In the genomic region with DNA sequence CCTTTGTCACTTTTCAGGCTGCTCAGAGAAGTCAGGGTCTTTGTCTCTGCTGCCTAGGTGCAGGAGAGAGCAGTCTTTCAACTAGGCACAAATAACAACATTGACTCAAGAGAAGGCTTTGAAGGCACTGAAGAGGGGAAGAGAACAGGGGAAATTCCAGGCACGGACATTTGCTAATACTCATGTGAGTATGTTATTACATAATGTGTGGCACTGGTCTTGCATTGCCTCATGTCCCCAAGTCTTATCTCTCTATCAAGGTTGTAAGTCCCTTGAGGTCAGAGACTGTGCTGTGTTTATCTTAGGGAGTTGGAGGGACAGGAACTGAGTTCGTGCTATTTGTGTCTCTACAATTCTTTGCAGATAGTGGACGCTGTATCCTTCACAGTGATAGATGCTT, we compare ENCODE assay signal across 11 cellular contexts.
A peak's percentile ranks its signal among the peaks of the same experiment; 100 is the strongest.
DNase-seq lines count a peak whose midpoint lies in the region; ATAC-seq lines count a peak whose summit lies in the region.
"Had no signal": no experiment of that assay in that cellular context is flagged by ENCODE, and none has a peak within 500 bp of the region (broad histone marks: within the 10 kb centered on the region; RNA-seq: fewer than 3 reads in every experiment).

No MANE protein-coding gene starts in this region.

- peaks cover 39 to 41% of the 10 kb centered on the region in 2 donors for H3K4me1 Mint-ChIP-seq in effector memory CD8-positive, alpha-beta T cell (ENCODE audit: low read depth in 2 of 2)
- H3K4me1 Mint-ChIP-seq in stimulated activated memory B cell treated with anti-CD40 and anti-IgM and Interleukin-4, amounts not matched to agents 10 μg/mL and 1 μg/mL and 100 μg/mL, for 72 hours: peaks cover 81% of the 10 kb centered on the region

- H3K27ac Mint-ChIP-seq in effector memory CD8-positive, alpha-beta T cell: peak overlapping the region; percentile 96 to 98
- peak overlapping the region; percentile 73 for H3K27ac Mint-ChIP-seq in stimulated activated memory B cell treated with anti-CD40 and anti-IgM and Interleukin-4, amounts not matched to agents 10 μg/mL and 1 μg/mL and 100 μg/mL, for 72 hours

- H3K4me3 Mint-ChIP-seq in effector memory CD8-positive, alpha-beta T cell: no peak overlapping the region
- no peak overlapping the region for H3K4me3 Mint-ChIP-seq in stimulated activated memory B cell treated with anti-CD40 and anti-IgM and Interleukin-4, amounts not matched to agents 10 μg/mL and 1 μg/mL and 100 μg/mL, for 72 hours

- H3K9me3 Mint-ChIP-seq in effector memory CD8-positive, alpha-beta T cell: peaks cover 4 to 8% of the 10 kb centered on the region in 2 donors
- peaks cover 9% of the 10 kb centered on the region for H3K9me3 Mint-ChIP-seq in stimulated activated memory B cell treated with anti-CD40 and anti-IgM and Interleukin-4, amounts not matched to agents 10 μg/mL and 1 μg/mL and 100 μg/mL, for 72 hours

- H3K36me3 Mint-ChIP-seq in effector memory CD8-positive, alpha-beta T cell (ENCODE audit: insufficient read depth): no peaks in the 10 kb centered on the region
- H3K36me3 Mint-ChIP-seq in stimulated activated memory B cell treated with anti-CD40 and anti-IgM and Interleukin-4, amounts not matched to agents 10 μg/mL and 1 μg/mL and 100 μg/mL, for 72 hours: no peaks in the 10 kb centered on the region

- ATAC-seq in GM18909 (IDR thresholded peaks at IDR 0.05; ENCODE audit: poor library complexity, unreplicated experiment) (peak; percentile 32), GM19452 (IDR thresholded peaks at IDR 0.05; ENCODE audit: unreplicated experiment) (no peak)
- ATAC-seq in effector memory CD8-positive, alpha-beta T cell (replicated peaks): no peak
- no peak for ATAC-seq in stimulated activated memory B cell treated with anti-CD40 and anti-IgM and Interleukin-4, amounts not matched to agents 10 μg/mL and 1 μg/mL and 100 μg/mL, for 72 hours

- H3K27me3 Mint-ChIP-seq in effector memory CD8-positive, alpha-beta T cell: no peaks in the 10 kb centered on the region
- no peaks in the 10 kb centered on the region for H3K27me3 Mint-ChIP-seq in stimulated activated memory B cell treated with anti-CD40 and anti-IgM and Interleukin-4, amounts not matched to agents 10 μg/mL and 1 μg/mL and 100 μg/mL, for 72 hours

- DNase-seq in NOMO-1 (lab: John Stamatoyannopoulos, UW; ENCODE audit: unreplicated experiment in 2 of 2) (peak; percentile 69 to 88), D341Med (ENCODE audit: low spot score) (no peak), cerebellar cortex (ENCODE audit: low spot score) (no peak), AG20443 (ENCODE audit: low spot score) (no peak)
- DNase-seq in effector memory CD8-positive, alpha-beta T cell: no peak
- DNase-seq: activated CD4-positive, alpha-beta T cell treated with anti-CD3 and anti-CD28 coated beads, Interleukin-2, amount 50 U/mL, for 1 hour; NCI-H524 treated with DMSO at 0.1 percent for 48 hours; SK-N-SH had no signal

Comparison
In these comparisons a context has a peak if more than half of its experiments do, and no peak if none do; other contexts are left out.
1. DNase-seq: peak in NOMO-1 (2 of 2); none in effector memory CD8-positive, alpha-beta T cell (0 of 3), D341Med (single experiment), cerebellar cortex (single experiment) and AG20443 (single experiment).